Comparison of ENCODE assay signal across 12 cellular contexts in the genomic region with DNA sequence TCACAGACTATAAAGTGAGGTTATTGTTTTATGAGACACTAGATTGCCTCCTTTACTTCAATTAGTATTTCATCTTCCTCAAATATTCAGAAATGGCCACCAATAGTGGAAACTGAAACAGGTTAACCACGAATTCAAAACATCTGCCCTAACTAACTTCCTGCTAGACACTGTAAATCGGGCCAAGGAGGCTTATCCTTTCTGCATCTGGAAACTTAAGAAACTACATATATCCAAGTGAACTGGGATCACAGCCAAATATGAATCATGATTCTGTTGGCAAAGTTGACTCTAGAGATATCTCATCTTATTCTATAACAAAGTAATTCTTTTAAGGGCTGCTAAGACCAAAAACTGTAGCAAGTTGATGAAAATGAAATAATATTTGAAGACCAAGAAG.
DNase-seq lines count a peak whose midpoint lies in the region; ATAC-seq lines count a peak whose summit lies in the region.
"Had no signal": no experiment of that assay in that cellular context is flagged by ENCODE, and none has a peak within 500 bp of the region (broad histone marks: within the 10 kb centered on the region; RNA-seq: fewer than 3 reads in every experiment).

No MANE protein-coding gene starts in this region.

- H3K4me3 Mint-ChIP-seq in stimulated activated memory B cell treated with anti-CD40 and anti-IgM and Interleukin-4, amounts not matched to agents 10 μg/mL and 1 μg/mL and 100 μg/mL, for 72 hours, result no peak overlapping the region
- H3K4me3 Mint-ChIP-seq: activated naive CD4-positive, alpha-beta T cell treated with anti-CD3 and anti-CD28 coated beads, Interleukin-2, amount 10 ng/mL, durations not matched to agents 7 days and 5 days had no signal

- H3K27ac Mint-ChIP-seq in stimulated activated memory B cell treated with anti-CD40 and anti-IgM and Interleukin-4, amounts not matched to agents 10 μg/mL and 1 μg/mL and 100 μg/mL, for 72 hours, result no peak overlapping the region
- H3K27ac Mint-ChIP-seq: activated naive CD4-positive, alpha-beta T cell treated with anti-CD3 and anti-CD28 coated beads, Interleukin-2, amount 10 ng/mL, durations not matched to agents 7 days and 5 days had no signal

- H3K9me3 Mint-ChIP-seq in stimulated activated memory B cell treated with anti-CD40 and anti-IgM and Interleukin-4, amounts not matched to agents 10 μg/mL and 1 μg/mL and 100 μg/mL, for 72 hours, result peaks cover 15% of the 10 kb centered on the region

- peaks cover 21% of the 10 kb centered on the region for H3K36me3 Mint-ChIP-seq in stimulated activated memory B cell treated with anti-CD40 and anti-IgM and Interleukin-4, amounts not matched to agents 10 μg/mL and 1 μg/mL and 100 μg/mL, for 72 hours
- H3K36me3 Mint-ChIP-seq: activated naive CD4-positive, alpha-beta T cell treated with anti-CD3 and anti-CD28 coated beads, Interleukin-2, amount 10 ng/mL, durations not matched to agents 7 days and 5 days had no signal

- peaks cover 13% of the 10 kb centered on the region for H3K4me1 Mint-ChIP-seq in stimulated activated memory B cell treated with anti-CD40 and anti-IgM and Interleukin-4, amounts not matched to agents 10 μg/mL and 1 μg/mL and 100 μg/mL, for 72 hours
- H3K4me1 Mint-ChIP-seq: activated naive CD4-positive, alpha-beta T cell treated with anti-CD3 and anti-CD28 coated beads, Interleukin-2, amount 10 ng/mL, durations not matched to agents 7 days and 5 days had no signal

- DNase-seq in AG08395 (ENCODE audit: low spot score), result peak; percentile 3
- DNase-seq in KG1 (lab: John Stamatoyannopoulos, UW), result peak; percentile 49
- DNase-seq in epidermal melanocyte (ENCODE audit: insufficient read length, low spot score), result peak; percentile 19
- DNase-seq in activated naive CD4-positive, alpha-beta T cell treated with anti-CD3 and anti-CD28 coated beads, Interleukin-2, amount 50 U/mL, for 16 hours, result no peak
- DNase-seq in NCI-H345 treated with DMSO at 0.1 percent for 48 hours (lab: John Stamatoyannopoulos, UW; ENCODE audit: unreplicated experiment), result no peak
- no peak for DNase-seq in NCI-H128 (lab: John Stamatoyannopoulos, UW; ENCODE audit: unreplicated experiment)
- DNase-seq: activated naive CD4-positive, alpha-beta T cell treated with anti-CD3 and anti-CD28 coated beads, Interleukin-2, amount 10 ng/mL, durations not matched to agents 7 days and 5 days; COR-L47; NCI-H2107; upper lobe of left lung had no signal

- peak; percentile 72 for ATAC-seq in GM21717 (IDR thresholded peaks at IDR 0.05; ENCODE audit: unreplicated experiment)
- no peak for ATAC-seq in stimulated activated memory B cell treated with anti-CD40 and anti-IgM and Interleukin-4, amounts not matched to agents 10 μg/mL and 1 μg/mL and 100 μg/mL, for 72 hours

- H3K27me3 Mint-ChIP-seq in stimulated activated memory B cell treated with anti-CD40 and anti-IgM and Interleukin-4, amounts not matched to agents 10 μg/mL and 1 μg/mL and 100 μg/mL, for 72 hours, result no peaks in the 10 kb centered on the region
- H3K27me3 Mint-ChIP-seq: activated naive CD4-positive, alpha-beta T cell treated with anti-CD3 and anti-CD28 coated beads, Interleukin-2, amount 10 ng/mL, durations not matched to agents 7 days and 5 days had no signal

Comparison
In these comparisons a context has a peak if more than half of its experiments do, and no peak if none do; other contexts are left out.
1. DNase-seq: peak in AG08395 (single experiment), KG1 (single experiment) and epidermal melanocyte (single experiment); none in activated naive CD4-positive, alpha-beta T cell treated with anti-CD3 and anti-CD28 coated beads, Interleukin-2, amount 50 U/mL, for 16 hours (single experiment), NCI-H345 treated with DMSO at 0.1 percent for 48 hours (single experiment) and NCI-H128 (single experiment).